8 cellular contexts compared by ENCODE assay signal in genomic region chr10:100912013-100912608, GRCh38. TPM values are rescaled to one million over a fixed set of nuclear protein-coding genes. Genes with fewer than 3 reads are reported as not detected.
DNase-seq lines count a peak whose midpoint lies in the region; ATAC-seq and TF ChIP-seq lines count a peak whose summit lies in the region.

No MANE protein-coding gene starts in this region.

- H3K27ac ChIP-seq in SK-N-MC, result no peak overlapping the region
- peak overlapping the region; percentile 96 to 98 (median 97) for H3K27ac ChIP-seq in sigmoid colon

- H3K4me1 Mint-ChIP-seq in T-helper 2 cell treated with Interferon-gamma antibody and Interleukin-4, amounts not matched to agents 5 μg/mL and 100 μg/mL, for 36 hours (ENCODE audit: low read depth), result peaks cover 47% of the 10 kb centered on the region

- H3K27me3 Mint-ChIP-seq in T-helper 2 cell treated with Interferon-gamma antibody and Interleukin-4, amounts not matched to agents 5 μg/mL and 100 μg/mL, for 36 hours (ENCODE audit: low read depth), result peaks cover 2% of the 10 kb centered on the region

- intact Hi-C loops in sigmoid colon (cut with DNase I), result loop anchor here (5.0 kb wide), 1 partner anchor 85 kb away; the partner anchor contains the start of gene LZTS2

- H3K9me3 ChIP-seq in SK-N-MC (ENCODE audit: low read depth, low read length), result no peaks in the 10 kb centered on the region
- no peaks in the 10 kb centered on the region for H3K9me3 ChIP-seq in sigmoid colon

- no peak for DNase-seq in T-helper 2 cell treated with Interferon-gamma antibody and Interleukin-4, amounts not matched to agents 5 μg/mL and 100 μg/mL, for 36 hours (ENCODE audit: low spot score)
- DNase-seq in T-helper 2 cell, result no peak
- no peak for DNase-seq in SK-N-MC (ENCODE audit: low read depth, low spot score)
- peak; percentile 43 for DNase-seq in fibroblast of mammary gland (ENCODE audit: low read depth)
- no peak for DNase-seq in sigmoid colon
- no peak for DNase-seq in NCI-H1417 treated with DMSO at 0.1 percent for 48 hours (lab: John Stamatoyannopoulos, UW)
- DNase-seq in NCI-H1436 (lab: John Stamatoyannopoulos, UW), result no peak

- peak overlapping the region; percentile 48 for H3K9ac ChIP-seq in SK-N-MC (ENCODE audit: insufficient read length)

- no peak for TF ChIP-seq POLR2A in sigmoid colon (IDR thresholded peaks at IDR 0.05)

- no peak for TF ChIP-seq CTCF in fibroblast of mammary gland (conservative IDR thresholded peaks at IDR 0.05; ENCODE audit: control insufficient read depth, insufficient read depth, low read depth, low read length)
- no peak for TF ChIP-seq CTCF in sigmoid colon (IDR thresholded peaks at IDR 0.05)

- ATAC-seq in HG03432 (IDR thresholded peaks at IDR 0.05; ENCODE audit: unreplicated experiment), result no peak

- H3K36me3 Mint-ChIP-seq in T-helper 2 cell treated with Interferon-gamma antibody and Interleukin-4, amounts not matched to agents 5 μg/mL and 100 μg/mL, for 36 hours (ENCODE audit: low read depth), result peaks cover 20% of the 10 kb centered on the region

- H3K4me3 ChIP-seq in SK-N-MC (peak overlapping the region; percentile 89), fibroblast of mammary gland (ENCODE audit: control insufficient read depth, low read depth, low read length) (peak overlapping the region; percentile 43), sigmoid colon (peak overlapping the region; percentile 24 to 99 (median 94))

- H3K36me3 ChIP-seq in SK-N-MC (ENCODE audit: insufficient read depth, low read length), result peaks cover 6% of the 10 kb centered on the region; the same call in 1 of the 2 replicates
- peaks cover 0 to 15% (median 7%) of the 10 kb centered on the region in 4 donors for H3K36me3 ChIP-seq in sigmoid colon

- H3K9me3 Mint-ChIP-seq in T-helper 2 cell treated with Interferon-gamma antibody and Interleukin-4, amounts not matched to agents 5 μg/mL and 100 μg/mL, for 36 hours, result no peaks in the 10 kb centered on the region

- no peaks in the 10 kb centered on the region for H3K27me3 ChIP-seq in sigmoid colon

- peak overlapping the region; percentile 99 for H3K4me3 Mint-ChIP-seq in T-helper 2 cell treated with Interferon-gamma antibody and Interleukin-4, amounts not matched to agents 5 μg/mL and 100 μg/mL, for 36 hours

- H3K4me1 ChIP-seq in sigmoid colon, result peaks cover 0 to 37% (median 27%) of the 10 kb centered on the region in 4 donors

- H3K27ac Mint-ChIP-seq in T-helper 2 cell treated with Interferon-gamma antibody and Interleukin-4, amounts not matched to agents 5 μg/mL and 100 μg/mL, for 36 hours, result peak overlapping the region; percentile 83

- no peak for TF ChIP-seq EP300 in sigmoid colon (IDR thresholded peaks at IDR 0.05)

- WGBS in sigmoid colon, 2 donors, result 4 to 9% methylated on average over 12 of the region's 12 CpGs

RNA-seq across cellular contexts. Expression of gene SLF2, which starts 0.7 kb away (rescaled TPM):
- 10 to 100 TPM; 31.8 to 49.9 (median 38.7) TPM for total RNA-seq in sigmoid colon
- polyA plus RNA-seq in sigmoid colon, result 10 to 100 TPM in 1 of 3 donors, 1 to 10 TPM in 2; 3.2 to 12.1 (median 4.2) TPM

RNA-seq across cellular contexts. Expression of gene SEMA4G, which starts 57.2 kb away (rescaled TPM):
- total RNA-seq in sigmoid colon, result 1 to 10 TPM in 2 of 4 donors, under 1 TPM in 2; 0.49 to 2.2 (median 0.90) TPM
- 10 to 100 TPM; 33.1 to 65.8 (median 41.4) TPM for polyA plus RNA-seq in sigmoid colon

Comparison
In these comparisons a context has a peak if more than half of its experiments do, and no peak if none do; other contexts are left out.
1. H3K4me3 ChIP-seq: peak in every context shown above with its lines; median percentile 94 in sigmoid colon; 89 in SK-N-MC; 43 in fibroblast of mammary gland.